In genomic region chr18:74773171-74773624, GRCh38 we compare ENCODE assay signal across 15 cellular contexts.
DNase-seq lines count a peak whose midpoint lies in the region; ATAC-seq and TF ChIP-seq lines count a peak whose summit lies in the region.
"Had no signal": no experiment of that assay in that cellular context is flagged by ENCODE, and none has a peak within 500 bp of the region (broad histone marks: within the 10 kb centered on the region; RNA-seq: fewer than 3 reads in every experiment).

No MANE protein-coding gene starts in this region.

- no peaks in the 10 kb centered on the region for H3K27me3 Mint-ChIP-seq in natural killer cell (ENCODE audit: low read depth in 2 of 2)

- no peaks in the 10 kb centered on the region for H3K4me1 ChIP-seq in esophagus muscularis mucosa

- H3K36me3 ChIP-seq in esophagus muscularis mucosa: no peaks in the 10 kb centered on the region

- H3K36me3 Mint-ChIP-seq in natural killer cell: no peaks in the 10 kb centered on the region

- TF ChIP-seq CTCF in natural killer cell (IDR thresholded peaks at IDR 0.05): no peak
- no peak for TF ChIP-seq CTCF in esophagus muscularis mucosa (IDR thresholded peaks at IDR 0.05)

- H3K27ac ChIP-seq in esophagus muscularis mucosa (replicated peaks in 1 of 4): no peak overlapping the region
- H3K27ac ChIP-seq: dorsolateral prefrontal cortex had no signal

- peak; percentile 26 for DNase-seq in NOMO-1 treated with DMSO at 0.1 percent for 48 hours (lab: John Stamatoyannopoulos, UW; ENCODE audit: unreplicated experiment)
- no peak for DNase-seq in NOMO-1 treated with dmso at 0.1 percent for 144 hours (lab: John Stamatoyannopoulos, UW; ENCODE audit: unreplicated experiment)
- no peak for DNase-seq in DMS79 treated with DMSO at 0.1 percent for 48 hours (lab: John Stamatoyannopoulos, UW)
- no peak for DNase-seq in GM19238 (ENCODE audit: insufficient read length, low spot score)
- DNase-seq in natural killer cell: no peak
- DNase-seq in esophagus muscularis mucosa (ENCODE audit: extremely low spot score): no peak
- DNase-seq: 8988T; dorsolateral prefrontal cortex; left cardiac atrium; NCI-H2029 treated with DMSO at 0.1 percent for 48 hours; stimulated activated CD4-positive, alpha-beta T cell treated with anti-CD3 and anti-CD28 coated beads, Interleukin-12 subunit alpha, Interleukin-12 subunit beta, amount 100 ng/mL, for 4 hours; T-helper 9 cell had no signal

- no peak overlapping the region for H3K4me3 ChIP-seq in esophagus muscularis mucosa
- H3K4me3 ChIP-seq: dorsolateral prefrontal cortex had no signal

- ATAC-seq in GM21786 (IDR thresholded peaks at IDR 0.05; ENCODE audit: unreplicated experiment) (peak; percentile 85), HG03354 (IDR thresholded peaks at IDR 0.05; ENCODE audit: poor library complexity, severe bottlenecking, unreplicated experiment) (peak; percentile 82), natural killer cell (no peak)
- ATAC-seq: left cardiac atrium, PC-3 had no signal

- intact Hi-C loops in natural killer cell (cut with micrococcal nuclease): no loop called here
- intact Hi-C loops in esophagus muscularis mucosa (cut with DNase I): no loop called here

- TF ChIP-seq POLR2A in esophagus muscularis mucosa (IDR thresholded peaks at IDR 0.05; ENCODE audit: low read depth): no peak

- WGBS in esophagus muscularis mucosa: 92% methylated on average over 3 of the region's 3 CpGs

- no peak overlapping the region for H3K4me3 Mint-ChIP-seq in natural killer cell

- no peak for TF ChIP-seq EP300 in esophagus muscularis mucosa (IDR thresholded peaks at IDR 0.05)

- no peaks in the 10 kb centered on the region for H3K9me3 ChIP-seq in esophagus muscularis mucosa

- H3K27ac Mint-ChIP-seq in natural killer cell: no peak overlapping the region

- peaks cover 3 to 4% of the 10 kb centered on the region in 2 donors for H3K4me1 Mint-ChIP-seq in natural killer cell

- H3K9me3 Mint-ChIP-seq in natural killer cell: no peaks in the 10 kb centered on the region

- no peaks in the 10 kb centered on the region for H3K27me3 ChIP-seq in esophagus muscularis mucosa
- H3K27me3 ChIP-seq: dorsolateral prefrontal cortex had no signal

Comparison
In these comparisons a context has a peak if more than half of its experiments do, and no peak if none do; other contexts are left out.
1. ATAC-seq: peak in GM21786 (single experiment) and HG03354 (single experiment); none in natural killer cell (0 of 3).